1 cellular context compared by ENCODE assay signal in genomic region chr3:89114841-89115223, GRCh38.
TF ChIP-seq lines count a peak whose summit lies in the region.

No MANE protein-coding gene starts in this region.

TF ChIP-seq in HepG2, 621 proteins besides CTCF, POLR2A, EP300 and RAD21 (continued from another document):
- TF ChIP-seq NFAT5 (CRISPR knock-in tag; IDR thresholded peaks at IDR 0.05) (no peak), TGIF2 (CRISPR knock-in tag; IDR thresholded peaks at IDR 0.05) (no peak), NR3C1 (CRISPR knock-in tag; IDR thresholded peaks at IDR 0.05) (no peak), CREM (IDR thresholded peaks at IDR 0.05) (no peak), CREM (CRISPR knock-in tag; IDR thresholded peaks at IDR 0.05) (no peak), ZBTB26 (CRISPR knock-in tag; IDR thresholded peaks at IDR 0.05; ENCODE audit: borderline replicate concordance) (no peak), KAT7 (CRISPR knock-in tag; IDR thresholded peaks at IDR 0.05; ENCODE audit: borderline replicate concordance) (no peak), PAF1 (CRISPR knock-in tag; IDR thresholded peaks at IDR 0.05) (no peak), ZNF747 (CRISPR knock-in tag; IDR thresholded peaks at IDR 0.05; ENCODE audit: borderline replicate concordance) (no peak), ISL2 (CRISPR knock-in tag; IDR thresholded peaks at IDR 0.05) (0 out of 2 replicates have a peak, but pooled peaks have one; percentile 2), ZNF572 (CRISPR knock-in tag; IDR thresholded peaks at IDR 0.05) (no peak), ZNF3 (CRISPR knock-in tag; IDR thresholded peaks at IDR 0.05) (no peak), ZNF343 (CRISPR knock-in tag; IDR thresholded peaks at IDR 0.05) (no peak), MTA3 (CRISPR knock-in tag; IDR thresholded peaks at IDR 0.05) (no peak), IRX3 (CRISPR knock-in tag; IDR thresholded peaks at IDR 0.05; ENCODE audit: borderline replicate concordance, low read depth) (no peak), KAT2B (IDR thresholded peaks at IDR 0.05; ENCODE audit: borderline replicate concordance, low read depth, low read length) (no peak), ZFP91 (CRISPR knock-in tag; IDR thresholded peaks at IDR 0.05; ENCODE audit: borderline replicate concordance) (0 out of 2 replicates have a peak, but pooled peaks have one; percentile 30)
- TF ChIP-seq, protein P1, sequence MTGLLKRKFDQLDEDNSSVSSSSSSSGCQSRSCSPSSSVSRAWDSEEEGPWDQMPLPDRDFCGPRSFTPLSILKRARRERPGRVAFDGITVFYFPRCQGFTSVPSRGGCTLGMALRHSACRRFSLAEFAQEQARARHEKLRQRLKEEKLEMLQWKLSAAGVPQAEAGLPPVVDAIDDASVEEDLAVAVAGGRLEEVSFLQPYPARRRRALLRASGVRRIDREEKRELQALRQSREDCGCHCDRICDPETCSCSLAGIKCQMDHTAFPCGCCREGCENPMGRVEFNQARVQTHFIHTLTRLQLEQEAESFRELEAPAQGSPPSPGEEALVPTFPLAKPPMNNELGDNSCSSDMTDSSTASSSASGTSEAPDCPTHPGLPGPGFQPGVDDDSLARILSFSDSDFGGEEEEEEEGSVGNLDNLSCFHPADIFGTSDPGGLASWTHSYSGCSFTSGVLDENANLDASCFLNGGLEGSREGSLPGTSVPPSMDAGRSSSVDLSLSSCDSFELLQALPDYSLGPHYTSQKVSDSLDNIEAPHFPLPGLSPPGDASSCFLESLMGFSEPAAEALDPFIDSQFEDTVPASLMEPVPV (CRISPR knock-in tag; IDR thresholded peaks at IDR 0.05) = no peak
TF ChIP-seq in HepG2: peak in this region for 3.
